In the genomic region with DNA sequence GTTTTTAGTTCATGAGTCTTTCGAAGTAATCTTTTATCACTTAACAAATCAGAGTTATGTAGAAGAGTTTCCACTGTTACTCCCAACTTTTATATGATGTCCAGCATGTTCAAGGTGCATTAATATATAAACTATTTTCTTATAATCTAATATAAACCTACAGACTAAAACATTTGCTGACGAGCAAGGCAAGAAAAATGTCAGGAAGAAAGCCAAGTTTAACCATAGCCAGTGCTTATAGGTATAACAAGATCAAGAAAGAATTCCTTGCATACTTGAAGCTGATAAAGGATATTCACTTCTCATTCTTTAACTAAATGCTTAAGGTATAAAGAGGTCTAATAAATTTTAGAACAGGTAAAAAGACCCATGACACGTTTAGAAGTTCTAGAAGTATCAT, we compare ENCODE assay signal across 21 cellular contexts.
DNase-seq lines count a peak whose midpoint lies in the region; ATAC-seq and TF ChIP-seq lines count a peak whose summit lies in the region.
"Had no signal": no experiment of that assay in that cellular context is flagged by ENCODE, and none has a peak within 500 bp of the region (broad histone marks: within the 10 kb centered on the region; RNA-seq: fewer than 3 reads in every experiment).

No MANE protein-coding gene starts in this region.

- H3K9me3 ChIP-seq in RWPE2 (ENCODE audit: severe bottlenecking) (no peaks in the 10 kb centered on the region), esophagus squamous epithelium (no peaks in the 10 kb centered on the region), WERI-Rb-1 (ENCODE audit: severe bottlenecking) (no peaks in the 10 kb centered on the region)
- H3K9me3 ChIP-seq: esophagus muscularis mucosa, left ventricle myocardium inferior had no signal

- no peak overlapping the region for H3K4me3 ChIP-seq in RWPE2 (ENCODE audit: severe bottlenecking)
- H3K4me3 ChIP-seq in fibroblast of pulmonary artery (replicated peaks; ENCODE audit: low read depth, low read length), result no peak overlapping the region
- no peak overlapping the region for H3K4me3 ChIP-seq in retinal pigment epithelial cell (ENCODE audit: low read length)
- no peak overlapping the region for H3K4me3 ChIP-seq in esophagus squamous epithelium
- no peak overlapping the region for H3K4me3 ChIP-seq in WERI-Rb-1 (ENCODE audit: low read depth, low read length)
- H3K4me3 ChIP-seq: esophagus muscularis mucosa, left ventricle myocardium inferior had no signal

- ATAC-seq in RWPE2 (ENCODE audit: low read depth), result peak; percentile 44
- ATAC-seq: activated naive CD8-positive, alpha-beta T cell treated with anti-CD3 and anti-CD28 coated beads, Interleukin-2, amount 50 U/mL, for 24 hours had no signal

- H3K27me3 ChIP-seq in RWPE2 (ENCODE audit: insufficient read depth, poor library complexity, severe bottlenecking), result no peaks in the 10 kb centered on the region
- no peaks in the 10 kb centered on the region for H3K27me3 ChIP-seq in esophagus squamous epithelium
- no peaks in the 10 kb centered on the region for H3K27me3 ChIP-seq in WERI-Rb-1 (ENCODE audit: insufficient read depth, low read depth, severe bottlenecking)
- H3K27me3 ChIP-seq: esophagus muscularis mucosa had no signal

- TF ChIP-seq CTCF in RWPE2 (IDR thresholded peaks at IDR 0.05; ENCODE audit: poor library complexity, severe bottlenecking) (no peak), fibroblast of pulmonary artery (IDR thresholded peaks at IDR 0.05; ENCODE audit: low read length, missing control alignments) (no peak), retinal pigment epithelial cell (conservative IDR thresholded peaks at IDR 0.05; ENCODE audit: low read depth, low read length) (no peak), esophagus squamous epithelium (IDR thresholded peaks at IDR 0.05) (no peak), WERI-Rb-1 (IDR thresholded peaks at IDR 0.05; ENCODE audit: low read depth, low read length) (no peak)

- DNase-seq in HCEC 1CT, result peak; percentile 13
- no peak for DNase-seq in RWPE2 (ENCODE audit: low spot score)
- DNase-seq in fibroblast of pulmonary artery (ENCODE audit: low read depth), result peak; percentile 42
- peak; percentile 79 for DNase-seq in retinal pigment epithelial cell (ENCODE audit: low read depth)
- DNase-seq in NCI-H345 treated with DMSO at 0.1 percent for 48 hours (lab: John Stamatoyannopoulos, UW; ENCODE audit: unreplicated experiment), result no peak
- no peak for DNase-seq in esophagus squamous epithelium (lab: John Stamatoyannopoulos, UW)
- no peak for DNase-seq in stimulated activated CD4-positive, alpha-beta T cell treated with anti-CD3 and anti-CD28 coated beads, Interleukin-4, amount 100 ng/mL, for 1 hour
- no peak for DNase-seq in WERI-Rb-1
- DNase-seq: activated CD4-positive, alpha-beta T cell treated with anti-CD3 and anti-CD28 coated beads, Interleukin-2, amount 50 U/mL, for 1 hour; activated CD8-positive, alpha-beta memory T cell treated with anti-CD3 and anti-CD28 coated beads, Interleukin-2, amount 50 U/mL, for 4 hours; activated effector memory CD4-positive, alpha-beta T cell treated with Interleukin-2 at 50 U/mL for 16 hours; activated naive CD8-positive, alpha-beta T cell treated with anti-CD3 and anti-CD28 coated beads, Interleukin-2, amount 50 U/mL, for 24 hours; central memory CD4-positive, alpha-beta T cell; effector CD8-positive, alpha-beta T cell; H9; left ventricle myocardium inferior; NCI-H1694 treated with DMSO at 0.1 percent for 48 hours; NCI-H774; SIG-M5; stimulated activated CD4-positive, alpha-beta T cell treated with anti-CD3 and anti-CD28 coated beads, Interleukin-12 subunit alpha, Interleukin-12 subunit beta, amount 100 ng/mL, for 4 hours had no signal

- intact Hi-C loops in esophagus squamous epithelium (cut with DNase I), result no loop called here

- 65 to 68% methylated on average over 3 of the region's 3 CpGs for WGBS in esophagus squamous epithelium, 2 donors

- H3K27ac ChIP-seq in RWPE2 (ENCODE audit: poor library complexity, severe bottlenecking) (no peak overlapping the region), esophagus squamous epithelium (no peak overlapping the region), WERI-Rb-1 (no peak overlapping the region)
- H3K27ac ChIP-seq: left ventricle myocardium inferior had no signal

- no peak for TF ChIP-seq POLR2A in esophagus squamous epithelium (IDR thresholded peaks at IDR 0.05)

- peaks cover 13% of the 10 kb centered on the region for H3K4me1 ChIP-seq in RWPE2 (ENCODE audit: insufficient read depth, poor library complexity, severe bottlenecking)
- H3K4me1 ChIP-seq in esophagus squamous epithelium, result no peaks in the 10 kb centered on the region
- H3K4me1 ChIP-seq: left ventricle myocardium inferior had no signal

- H3K36me3 ChIP-seq in RWPE2 (ENCODE audit: low read depth) (no peaks in the 10 kb centered on the region), esophagus squamous epithelium (no peaks in the 10 kb centered on the region), WERI-Rb-1 (no peaks in the 10 kb centered on the region)
- H3K36me3 ChIP-seq: esophagus muscularis mucosa, left ventricle myocardium inferior had no signal

Comparison
In these comparisons a context has a peak if more than half of its experiments do, and no peak if none do; other contexts are left out.
1. DNase-seq: peak in HCEC 1CT (single experiment), fibroblast of pulmonary artery (single experiment) and retinal pigment epithelial cell (single experiment); none in RWPE2 (single experiment), NCI-H345 treated with DMSO at 0.1 percent for 48 hours (single experiment), esophagus squamous epithelium (single experiment), stimulated activated CD4-positive, alpha-beta T cell treated with anti-CD3 and anti-CD28 coated beads, Interleukin-4, amount 100 ng/mL, for 1 hour (single experiment) and WERI-Rb-1 (single experiment).